25 cellular contexts compared by ENCODE assay signal in genomic region chr17:12301551-12301950, GRCh38.
"Had no signal": no experiment of that assay in that cellular context is flagged by ENCODE, and none has a peak within 500 bp of the region (broad histone marks: within the 10 kb centered on the region; RNA-seq: fewer than 3 reads in every experiment).

No MANE protein-coding gene starts in this region.

- H3K27me3 ChIP-seq: dorsolateral prefrontal cortex, heart left ventricle, right lobe of liver, stomach, upper lobe of right lung, vagina had no signal

- FAIRE-seq: endometrium, frontal cortex had no signal

- H3K27me3 Mint-ChIP-seq: naive thymus-derived CD4-positive, alpha-beta T cell; stimulated activated naive B cell treated with anti-CD40 and anti-IgM and Interleukin-4, amounts not matched to agents 10 μg/mL and 1 μg/mL and 100 μg/mL, for 72 hours had no signal

- H3K4me3 Mint-ChIP-seq: naive thymus-derived CD4-positive, alpha-beta T cell; nephron progenitor cell; stimulated activated naive B cell treated with anti-CD40 and anti-IgM and Interleukin-4, amounts not matched to agents 10 μg/mL and 1 μg/mL and 100 μg/mL, for 72 hours had no signal

- ATAC-seq: esophagus mucosa; heart left ventricle; left colon; left ventricle myocardium superior; naive thymus-derived CD4-positive, alpha-beta T cell; psoas muscle; right lobe of liver; stimulated activated naive B cell treated with anti-CD40 and anti-IgM and Interleukin-4, amounts not matched to agents 10 μg/mL and 1 μg/mL and 100 μg/mL, for 72 hours; upper lobe of right lung had no signal

- H3K4me3 ChIP-seq: dorsolateral prefrontal cortex, heart left ventricle, lung, psoas muscle, right lobe of liver, skin epidermis, stomach, upper lobe of right lung, vagina had no signal

- H3K4me1 Mint-ChIP-seq: naive thymus-derived CD4-positive, alpha-beta T cell; stimulated activated naive B cell treated with anti-CD40 and anti-IgM and Interleukin-4, amounts not matched to agents 10 μg/mL and 1 μg/mL and 100 μg/mL, for 72 hours had no signal

- H3K36me3 ChIP-seq: heart left ventricle, right lobe of liver, stomach, upper lobe of right lung, vagina had no signal

- H3K27ac Mint-ChIP-seq: naive thymus-derived CD4-positive, alpha-beta T cell; nephron progenitor cell; stimulated activated naive B cell treated with anti-CD40 and anti-IgM and Interleukin-4, amounts not matched to agents 10 μg/mL and 1 μg/mL and 100 μg/mL, for 72 hours had no signal

- H3K27ac ChIP-seq: heart left ventricle, psoas muscle, right lobe of liver, skin epidermis, stomach, upper lobe of right lung, vagina had no signal

- DNase-seq: cortex of kidney; dorsolateral prefrontal cortex; effector CD8-positive, alpha-beta T cell; heart left ventricle; hippocampal formation; left colon; left ventricle myocardium superior; mesenchymal stem cell; naive thymus-derived CD4-positive, alpha-beta T cell; nephron progenitor cell; psoas muscle; retina; right lobe of liver; stimulated activated CD4-positive, alpha-beta T cell treated with anti-CD3 and anti-CD28 coated beads, Interleukin-2, amount 100 ng/mL, for 24 hours; stimulated activated CD4-positive, alpha-beta T cell treated with anti-CD3 and anti-CD28 coated beads, Interleukin-4, amount 100 ng/mL, for 4 hours; stimulated activated naive B cell treated with anti-CD40 and anti-IgM and Interleukin-4, amounts not matched to agents 10 μg/mL and 1 μg/mL and 100 μg/mL, for 72 hours; stomach; substantia nigra; upper lobe of right lung had no signal

- H3K9me3 ChIP-seq: psoas muscle, right lobe of liver, upper lobe of right lung, vagina had no signal

- H3K36me3 Mint-ChIP-seq: naive thymus-derived CD4-positive, alpha-beta T cell; stimulated activated naive B cell treated with anti-CD40 and anti-IgM and Interleukin-4, amounts not matched to agents 10 μg/mL and 1 μg/mL and 100 μg/mL, for 72 hours had no signal

- H3K4me1 ChIP-seq: psoas muscle, right lobe of liver, upper lobe of right lung, vagina had no signal
